In the genomic region with DNA sequence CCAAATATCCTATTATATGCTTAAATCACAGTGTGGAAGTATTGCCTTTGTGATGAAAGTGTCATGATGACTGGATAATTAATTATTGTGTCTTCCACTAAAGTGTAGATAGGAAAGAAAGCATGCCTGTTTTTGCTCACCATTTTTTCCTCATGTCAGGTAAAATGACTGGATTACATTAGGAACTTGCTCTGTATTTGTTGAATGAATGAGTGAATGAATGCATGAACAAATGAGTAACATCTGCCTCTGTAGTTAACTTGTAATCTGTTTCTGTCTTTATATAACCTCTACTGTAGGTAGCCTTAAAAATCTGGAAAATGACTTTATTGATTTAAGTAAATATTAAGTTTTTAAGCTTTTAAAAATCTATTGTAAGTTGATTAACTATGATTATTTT, we compare ENCODE assay signal across 25 cellular contexts. TPM values are rescaled to one million over a fixed set of nuclear protein-coding genes. Genes with fewer than 3 reads are reported as not detected.
DNase-seq lines count a peak whose midpoint lies in the region; ATAC-seq and TF ChIP-seq lines count a peak whose summit lies in the region.
"Had no signal": no experiment of that assay in that cellular context is flagged by ENCODE, and none has a peak within 500 bp of the region (broad histone marks: within the 10 kb centered on the region; RNA-seq: fewer than 3 reads in every experiment).

No MANE protein-coding gene starts in this region.

- no peak overlapping the region for H3K4me3 Mint-ChIP-seq in activated CD4-positive, alpha-beta T cell treated with anti-CD3 and anti-CD28 coated beads, Interleukin-2, amount 10 ng/mL, durations not matched to agents 7 days and 5 days
- H3K4me3 Mint-ChIP-seq in activated T-helper 17 cell treated with anti-CD3 and anti-CD28 coated beads, Interleukin-2, amount 50 U/mL, for 72 hours, result peak overlapping the region; percentile 89
- H3K4me3 Mint-ChIP-seq in natural killer cell, result peak overlapping the region; percentile 28
- H3K4me3 Mint-ChIP-seq: neural crest cell had no signal

- peaks cover 20% of the 10 kb centered on the region for H3K9me3 Mint-ChIP-seq in activated CD4-positive, alpha-beta T cell treated with anti-CD3 and anti-CD28 coated beads, Interleukin-2, amount 10 ng/mL, durations not matched to agents 7 days and 5 days
- H3K9me3 Mint-ChIP-seq in activated T-helper 17 cell treated with anti-CD3 and anti-CD28 coated beads, Interleukin-2, amount 50 U/mL, for 72 hours, result peaks cover 14% of the 10 kb centered on the region
- peaks cover 0 to 4% of the 10 kb centered on the region in 2 donors for H3K9me3 Mint-ChIP-seq in natural killer cell
- H3K9me3 Mint-ChIP-seq: neural crest cell had no signal

- no peak for ATAC-seq in activated T-helper 17 cell treated with anti-CD3 and anti-CD28 coated beads, Interleukin-2, amount 50 U/mL, for 72 hours (replicated peaks)
- ATAC-seq in natural killer cell (no peak), HG02610 (IDR thresholded peaks at IDR 0.05; ENCODE audit: unreplicated experiment) (no peak)
- ATAC-seq: A549, left cardiac atrium had no signal

- peak overlapping the region; percentile 95 for H3K27ac Mint-ChIP-seq in activated CD4-positive, alpha-beta T cell treated with anti-CD3 and anti-CD28 coated beads, Interleukin-2, amount 10 ng/mL, durations not matched to agents 7 days and 5 days
- H3K27ac Mint-ChIP-seq in activated T-helper 17 cell treated with anti-CD3 and anti-CD28 coated beads, Interleukin-2, amount 50 U/mL, for 72 hours, result peak overlapping the region; percentile 98
- peak overlapping the region; percentile 90 to 94 for H3K27ac Mint-ChIP-seq in natural killer cell

- no peaks in the 10 kb centered on the region for H3K36me3 ChIP-seq in KOPT-K1 (ENCODE audit: insufficient read depth, low read length)
- H3K36me3 ChIP-seq: BLaER1, esophagus squamous epithelium, prostate gland, SJSA1, suprapubic skin, vagina had no signal

- peaks cover 70% of the 10 kb centered on the region for H3K4me1 Mint-ChIP-seq in activated CD4-positive, alpha-beta T cell treated with anti-CD3 and anti-CD28 coated beads, Interleukin-2, amount 10 ng/mL, durations not matched to agents 7 days and 5 days
- H3K4me1 Mint-ChIP-seq in activated T-helper 17 cell treated with anti-CD3 and anti-CD28 coated beads, Interleukin-2, amount 50 U/mL, for 72 hours, result peaks cover 48% of the 10 kb centered on the region
- H3K4me1 Mint-ChIP-seq in natural killer cell, result peaks cover 51 to 53% of the 10 kb centered on the region in 2 donors
- H3K4me1 Mint-ChIP-seq: neural crest cell had no signal

- POLR2A ChIA-PET in activated CD4-positive, alpha-beta T cell treated with anti-CD3 and anti-CD28 coated beads, Interleukin-2, amount 10 ng/mL, durations not matched to agents 7 days and 5 days (lab: Charles Lee), result no interaction called here

- CTCF ChIA-PET in activated CD4-positive, alpha-beta T cell treated with anti-CD3 and anti-CD28 coated beads, Interleukin-2, amount 10 ng/mL, durations not matched to agents 7 days and 5 days (lab: Charles Lee), result interaction anchor here (1.2 to 10.6 kb wide), 8 partner anchors 9 to 109 kb away, joined by 3 to 109 read pairs (median 6); no protein-coding TSS in a partner anchor

- H3K9me3 ChIP-seq in KOPT-K1 (ENCODE audit: insufficient read depth, low read length, poor library complexity, severe bottlenecking), result peaks cover 14% of the 10 kb centered on the region
- H3K9me3 ChIP-seq: A549, BLaER1, esophagus squamous epithelium, prostate gland, SJSA1, suprapubic skin, vagina had no signal

- intact Hi-C loops in natural killer cell (cut with micrococcal nuclease), result loop anchor here (5.0 kb wide), 1 partner anchor 114 kb away; no protein-coding TSS in a partner anchor

- no peak for TF ChIP-seq CTCF in natural killer cell (IDR thresholded peaks at IDR 0.05)

- H3K27me3 Mint-ChIP-seq in activated CD4-positive, alpha-beta T cell treated with anti-CD3 and anti-CD28 coated beads, Interleukin-2, amount 10 ng/mL, durations not matched to agents 7 days and 5 days, result no peaks in the 10 kb centered on the region
- no peaks in the 10 kb centered on the region for H3K27me3 Mint-ChIP-seq in activated T-helper 17 cell treated with anti-CD3 and anti-CD28 coated beads, Interleukin-2, amount 50 U/mL, for 72 hours
- H3K27me3 Mint-ChIP-seq in natural killer cell (ENCODE audit: low read depth in 2 of 2), result no peaks in the 10 kb centered on the region

- DNase-seq in activated CD4-positive, alpha-beta T cell treated with anti-CD3 and anti-CD28 coated beads, Interleukin-2, amount 10 ng/mL, durations not matched to agents 7 days and 5 days, result no peak
- no peak for DNase-seq in activated CD4-positive, alpha-beta T cell treated with anti-CD3 and anti-CD28 coated beads, Interleukin-2, amount 50 U/mL, for 48 hours
- DNase-seq in natural killer cell, result no peak
- no peak for DNase-seq in ecto neural progenitor cell (ENCODE audit: low spot score)
- DNase-seq in midbrain (lab: John Stamatoyannopoulos, UW), result no peak
- DNase-seq: activated T-cell treated with anti-CD3 and anti-CD28 coated beads, Interleukin-2, amount 50 U/mL, for 1 hour; central memory CD4-positive, alpha-beta T cell; esophagus squamous epithelium; IMR-90; left cardiac atrium; mesendoderm; NCI-H1694 treated with DMSO at 0.1 percent for 48 hours; NCI-H748 treated with DMSO at 0.1 percent for 48 hours; PC-9; stimulated activated CD4-positive, alpha-beta T cell treated with anti-CD3 and anti-CD28 coated beads, Interleukin-4, amount 100 ng/mL, for 1 hour had no signal

- H3K36me3 Mint-ChIP-seq in activated CD4-positive, alpha-beta T cell treated with anti-CD3 and anti-CD28 coated beads, Interleukin-2, amount 10 ng/mL, durations not matched to agents 7 days and 5 days (ENCODE audit: low read depth), result peaks cover 47% of the 10 kb centered on the region
- peaks cover 22% of the 10 kb centered on the region for H3K36me3 Mint-ChIP-seq in activated T-helper 17 cell treated with anti-CD3 and anti-CD28 coated beads, Interleukin-2, amount 50 U/mL, for 72 hours (ENCODE audit: low read depth)
- peaks cover 8% of the 10 kb centered on the region for H3K36me3 Mint-ChIP-seq in natural killer cell

- H3K27ac ChIP-seq in KOPT-K1 (ENCODE audit: low read depth, low read length, poor library complexity, severe bottlenecking), result peak overlapping the region; percentile 89
- H3K27ac ChIP-seq: A549, BLaER1, PC-9, prostate gland, SJSA1, suprapubic skin, vagina had no signal

RNA-seq across cellular contexts. Expression of a gene that starts 2.9 kb away (rescaled TPM):
- total RNA-seq in activated CD4-positive, alpha-beta T cell treated with anti-CD3 and anti-CD28 coated beads, Interleukin-2, amount 10 ng/mL, durations not matched to agents 7 days and 5 days, result 100 to 1,000 TPM; 700 to 862 TPM
- total RNA-seq in activated T-helper 17 cell treated with anti-CD3 and anti-CD28 coated beads, Interleukin-2, amount 50 U/mL, for 72 hours, result 100 to 1,000 TPM; 366 to 421 TPM
- total RNA-seq in natural killer cell, result 1,000 to 10,000 TPM; 1,142 to 1,334 (median 1,200) TPM
- total RNA-seq: IMR-90, neural crest cell, SJSA1 had no signal
